ENCODE assay signal across 3 cellular contexts in the genomic region with DNA sequence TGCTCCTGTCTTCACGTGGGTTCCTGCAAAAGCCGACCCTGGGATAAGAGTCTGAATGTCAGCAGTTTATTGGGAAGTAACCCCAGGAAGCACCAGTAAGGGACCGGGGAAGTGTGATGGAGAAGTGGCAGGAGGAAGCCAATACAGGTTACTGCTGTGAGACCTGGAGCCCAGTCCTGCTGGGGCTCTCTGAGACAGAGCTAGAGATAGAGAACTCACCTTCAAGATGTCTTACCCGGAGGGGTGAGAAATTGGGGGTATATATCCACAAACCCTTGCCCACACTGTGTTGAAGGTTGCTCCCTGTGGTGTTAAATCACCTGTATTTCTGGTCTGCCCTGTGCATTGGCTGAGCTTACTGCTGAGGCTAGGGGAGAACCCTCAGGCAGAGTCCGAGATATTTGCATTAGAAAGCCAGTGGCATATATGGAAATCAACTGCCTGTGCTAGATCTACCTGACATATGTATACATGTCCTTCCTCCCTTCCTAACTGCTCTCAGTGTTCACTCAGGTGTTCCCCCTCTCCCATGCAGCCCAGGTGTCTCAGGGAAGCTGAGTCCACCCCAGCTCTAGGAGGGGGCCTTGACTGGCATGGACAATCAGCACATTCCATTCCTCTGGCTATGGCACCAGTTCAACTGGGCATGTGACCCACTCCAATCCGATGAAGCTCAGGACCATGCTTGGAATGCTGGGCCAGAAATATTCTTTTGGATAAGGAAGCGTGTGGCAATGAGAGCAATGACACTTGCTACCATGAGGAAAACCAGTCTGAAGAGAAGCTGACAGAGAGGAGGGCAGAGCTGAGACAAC.
TF ChIP-seq lines count a peak whose summit lies in the region.

No MANE protein-coding gene starts in this region.

TF ChIP-seq in A549, 52 proteins besides CTCF, POLR2A, EP300 and RAD21:
- TF ChIP-seq ZNF302 (CRISPR knock-in tag; IDR thresholded peaks at IDR 0.05) (no peak), MYC (IDR thresholded peaks at IDR 0.05; ENCODE audit: borderline replicate concordance, low read length) (no peak), FOSL2 (IDR thresholded peaks at IDR 0.05) (no peak), FOSL2 (CRISPR knock-in tag; IDR thresholded peaks at IDR 0.05) (no peak), CHD4 (IDR thresholded peaks at IDR 0.05; ENCODE audit: borderline replicate concordance) (no peak), MAZ (IDR thresholded peaks at IDR 0.05; ENCODE audit: borderline replicate concordance, low read depth, low read length) (no peak), ZSCAN20 (CRISPR knock-in tag; IDR thresholded peaks at IDR 0.05) (no peak), NFE2L2 (conservative IDR thresholded peaks at IDR 0.05; ENCODE audit: low read length) (no peak), MAX (IDR thresholded peaks at IDR 0.05) (no peak)

TF ChIP-seq in Ishikawa, 13 proteins besides CTCF, POLR2A, EP300 and RAD21:
- TF ChIP-seq CEBPB (IDR thresholded peaks at IDR 0.05) (no peak), NFIC (IDR thresholded peaks at IDR 0.05) (0 out of 2 replicates have a peak, but pooled peaks have one; percentile 22), TCF12 (IDR thresholded peaks at IDR 0.05; ENCODE audit: low read depth) (no peak), TEAD4 (IDR thresholded peaks at IDR 0.05) (peak; percentile 45), TAF1 (IDR thresholded peaks at IDR 0.05; ENCODE audit: low read depth) (no peak), EGR1 (IDR thresholded peaks at IDR 0.05) (no peak), MAX (IDR thresholded peaks at IDR 0.05) (peak; percentile 60; the same call in 1 of the 2 replicates), USF1 (IDR thresholded peaks at IDR 0.05) (peak; percentile 82), ZBTB7A (IDR thresholded peaks at IDR 0.05; ENCODE audit: low read depth) (no peak), REST (IDR thresholded peaks at IDR 0.05; ENCODE audit: low read depth) (no peak), FOXM1 (IDR thresholded peaks at IDR 0.05; ENCODE audit: borderline replicate concordance, low read depth) (no peak), CREB1 (IDR thresholded peaks at IDR 0.05; ENCODE audit: low read depth) (no peak), YY1 (IDR thresholded peaks at IDR 0.05; ENCODE audit: low read depth) (no peak)

TF ChIP-seq in H1, 55 proteins besides CTCF, POLR2A, EP300 and RAD21:
- TF ChIP-seq SP2 (IDR thresholded peaks at IDR 0.05; ENCODE audit: low read length) (no peak), HDAC6 (IDR thresholded peaks at IDR 0.05; ENCODE audit: low read depth, low read length) (no peak)
